ENCODE assay signal across 35 cellular contexts in genomic region chr17:50023520-50023919, GRCh38. TPM values are rescaled to one million over a fixed set of nuclear protein-coding genes. Genes with fewer than 3 reads are reported as not detected.
"Had no signal": no experiment of that assay in that cellular context is flagged by ENCODE, and none has a peak within 500 bp of the region (broad histone marks: within the 10 kb centered on the region; RNA-seq: fewer than 3 reads in every experiment).

No MANE protein-coding gene starts in this region.

- DNase-seq: activated CD4-positive, alpha-beta T cell treated with anti-CD3 and anti-CD28 coated beads for 36 hours; activated CD4-positive, alpha-beta T cell treated with anti-CD3 and anti-CD28 coated beads, Interleukin-2, amount 10 ng/mL, durations not matched to agents 7 days and 5 days; activated CD4-positive, alpha-beta T cell treated with anti-CD3 and anti-CD28 coated beads, Interleukin-2, amount 50 U/mL, for 48 hours; activated CD8-positive, alpha-beta T cell treated with anti-CD3 and anti-CD28 coated beads, Interleukin-2, amount 10 ng/mL, durations not matched to agents 7 days and 5 days; activated gamma-delta T cell; activated naive CD4-positive, alpha-beta T cell treated with Interleukin-2 at 50 U/mL for 16 hours; activated T-cell treated with anti-CD3 and anti-CD28 coated beads, Interleukin-2, amount 50 U/mL, for 24 hours; adrenal gland; body of pancreas; MG63; NCI-H1048; NCI-H1105 treated with DMSO at 0.1 percent for 48 hours; NCI-H1436; NCI-H1694; NCI-H1930; NCI-H2081 treated with DMSO at 0.1 percent for 48 hours; NCI-H226; NCI-H446 treated with DMSO at 0.1 percent for 48 hours; NCI-H524; NCI-H69; NCI-H82; SHP77; SJCRH30 had no signal

- H3K9me3 ChIP-seq: adrenal gland, body of pancreas, breast epithelium, MG63 had no signal

- H3K27ac Mint-ChIP-seq: activated CD4-positive, alpha-beta T cell treated with anti-CD3 and anti-CD28 coated beads for 36 hours; activated CD4-positive, alpha-beta T cell treated with anti-CD3 and anti-CD28 coated beads, Interleukin-2, amount 10 ng/mL, durations not matched to agents 7 days and 5 days; activated CD8-positive, alpha-beta T cell treated with anti-CD3 and anti-CD28 coated beads, Interleukin-2, amount 10 ng/mL, durations not matched to agents 7 days and 5 days; activated naive CD4-positive, alpha-beta T cell treated with anti-CD3 and anti-CD28 coated beads, Interleukin-2, amount 50 U/mL, for 72 hours; activated T-cell treated with anti-CD3 and anti-CD28 coated beads, Interleukin-2, amount 50 U/mL, for 24 hours; activated T-helper 2 cell treated with anti-CD3 and anti-CD28 coated beads, Interferon-gamma antibody, Interleukin-2, Interleukin-4, amounts not matched to agents 10 μg/mL and 5 μg/mL and 100 μg/mL, durations not matched to agents 14 hours and 24 hours and 36 hours; WTC11 had no signal

- H3K4me3 ChIP-seq: adrenal gland, body of pancreas, breast epithelium, MG63, SJCRH30, SK-N-MC had no signal

- H3K9me3 Mint-ChIP-seq: activated CD4-positive, alpha-beta T cell treated with anti-CD3 and anti-CD28 coated beads, Interleukin-2, amount 10 ng/mL, durations not matched to agents 7 days and 5 days; activated T-cell treated with anti-CD3 and anti-CD28 coated beads, Interleukin-2, amount 50 U/mL, for 24 hours; activated T-helper 2 cell treated with anti-CD3 and anti-CD28 coated beads, Interferon-gamma antibody, Interleukin-2, Interleukin-4, amounts not matched to agents 10 μg/mL and 5 μg/mL and 100 μg/mL, durations not matched to agents 14 hours and 24 hours and 36 hours had no signal

- H3K27ac ChIP-seq: adrenal gland, body of pancreas, breast epithelium, SJCRH30, SK-N-MC had no signal

- H3K36me3 ChIP-seq: adrenal gland, breast epithelium, MG63, SJCRH30 had no signal

- ATAC-seq: activated CD4-positive, alpha-beta T cell treated with anti-CD3 and anti-CD28 coated beads for 36 hours; activated CD4-positive, CD25-positive, alpha-beta regulatory T cell treated with anti-CD3 and anti-CD28 coated beads, Interleukin-2, amount 50 U/mL, for 24 hours; activated CD8-positive, alpha-beta T cell treated with anti-CD3 and anti-CD28 coated beads, Interleukin-2, amount 10 ng/mL, durations not matched to agents 7 days and 5 days; activated naive CD4-positive, alpha-beta T cell treated with anti-CD3 and anti-CD28 coated beads, Interleukin-2, amount 50 U/mL, for 72 hours; body of pancreas; Panc1; WTC11 had no signal

- FAIRE-seq: astrocyte had no signal

- H3K27me3 ChIP-seq: adrenal gland, body of pancreas, breast epithelium, MG63, SJCRH30 had no signal

- H3K4me3 Mint-ChIP-seq: activated CD4-positive, alpha-beta T cell treated with anti-CD3 and anti-CD28 coated beads for 36 hours; activated CD4-positive, alpha-beta T cell treated with anti-CD3 and anti-CD28 coated beads, Interleukin-2, amount 10 ng/mL, durations not matched to agents 7 days and 5 days; activated CD8-positive, alpha-beta T cell treated with anti-CD3 and anti-CD28 coated beads, Interleukin-2, amount 10 ng/mL, durations not matched to agents 7 days and 5 days; activated T-cell treated with anti-CD3 and anti-CD28 coated beads, Interleukin-2, amount 50 U/mL, for 24 hours; WTC11 had no signal

- H3K36me3 Mint-ChIP-seq: activated naive CD4-positive, alpha-beta T cell treated with anti-CD3 and anti-CD28 coated beads, Interleukin-2, amount 50 U/mL, for 72 hours; WTC11 had no signal

RNA-seq across cellular contexts. Expression of gene DLX3, which starts 28.5 kb away (rescaled TPM):
- total RNA-seq: activated CD4-positive, alpha-beta T cell treated with anti-CD3 and anti-CD28 coated beads, Interleukin-2, amount 10 ng/mL, durations not matched to agents 7 days and 5 days; activated CD8-positive, alpha-beta T cell treated with anti-CD3 and anti-CD28 coated beads, Interleukin-2, amount 10 ng/mL, durations not matched to agents 7 days and 5 days; activated T-helper 2 cell treated with anti-CD3 and anti-CD28 coated beads, Interferon-gamma antibody, Interleukin-2, Interleukin-4, amounts not matched to agents 10 μg/mL and 5 μg/mL and 100 μg/mL, durations not matched to agents 14 hours and 24 hours and 36 hours; body of pancreas; cardiac septum; RPMI7951; SJCRH30; T-helper 1 cell treated with Interleukin-12 subunit alpha and Interleukin-12 subunit beta and Interleukin-4 antibody, amounts not matched to agents 30 ng/mL and 1 ng/mL, for 36 hours; T-helper 2 cell treated with Interferon-gamma antibody and Interleukin-4, amounts not matched to agents 100 ng/mL and 5 ng/mL, for 36 hours had no signal

RNA-seq across cellular contexts. Expression of gene DLX4, which starts 54.5 kb away (rescaled TPM):
- total RNA-seq: activated CD8-positive, alpha-beta T cell treated with anti-CD3 and anti-CD28 coated beads, Interleukin-2, amount 10 ng/mL, durations not matched to agents 7 days and 5 days; activated T-helper 2 cell treated with anti-CD3 and anti-CD28 coated beads, Interferon-gamma antibody, Interleukin-2, Interleukin-4, amounts not matched to agents 10 μg/mL and 5 μg/mL and 100 μg/mL, durations not matched to agents 14 hours and 24 hours and 36 hours; astrocyte; body of pancreas; RPMI7951; T-helper 1 cell treated with Interleukin-12 subunit alpha and Interleukin-12 subunit beta and Interleukin-4 antibody, amounts not matched to agents 30 ng/mL and 1 ng/mL, for 36 hours had no signal
